ENCODE assay signal across 8 cellular contexts in genomic region chr12:104456417-104456949, GRCh38. TPM values are rescaled to one million over a fixed set of nuclear protein-coding genes. Genes with fewer than 3 reads are reported as not detected.
DNase-seq lines count a peak whose midpoint lies in the region; ATAC-seq and TF ChIP-seq lines count a peak whose summit lies in the region.

Gene CHST11 (plus strand): TSS chr12:104456948.

- H3K27ac ChIP-seq in hepatocyte (peak within 1 kb of the TSS; percentile 51), aorta (ENCODE audit: low read depth in 1 of 2, low read length in 2 of 2) (peak within 1 kb of the TSS; percentile 58 to 73)

- in situ Hi-C loops in astrocyte of the cerebellum (cut with HindIII; ENCODE audit: low sequenced_read_pairs): no loop called here

- intact Hi-C loops in aorta (cut with DNase I): loop anchor here (5.0 kb wide), 7 partner anchors 74 to 421 kb away; no protein-coding TSS in a partner anchor

- 1% methylated on average over 42 of the region's 47 CpGs for WGBS in hepatocyte (ENCODE audit: low lambda C conversion rate, missing lambda C conversion rate)
- 0% methylated on average over 42 to 47 of the region's 47 CpGs for WGBS in aorta, 2 donors

- H3K4me3 ChIP-seq in astrocyte of the cerebellum (ENCODE audit: low read depth, low read length) (peak within 1 kb of the TSS; percentile 77), hepatocyte (peak within 1 kb of the TSS; percentile 63), aorta (ENCODE audit: low read length in 2 of 2) (peak within 1 kb of the TSS; percentile 66 to 90)

- peak within 1 kb of the TSS; percentile 81 for H3K4me2 ChIP-seq in hepatocyte

- DNase-seq in NCI-H1694 treated with DMSO at 0.1 percent for 48 hours (lab: John Stamatoyannopoulos, UW) (peak; percentile 29), T-helper 9 cell (peak; percentile 57), astrocyte of the cerebellum (ENCODE audit: low read depth) (peak; percentile 49), hepatocyte (ENCODE audit: low spot score) (peak; percentile 91), putamen (ENCODE audit: low spot score) (peak; percentile 79), aorta (peak; percentile 95 to 96)

- H4K20me1 ChIP-seq in hepatocyte (ENCODE audit: insufficient read depth, poor library complexity, severe bottlenecking): peaks cover 5% of the 10 kb centered on the region

- peaks cover 3% of the 10 kb centered on the region for H3K27me3 ChIP-seq in hepatocyte
- H3K27me3 ChIP-seq in aorta (ENCODE audit: control insufficient read depth in 1 of 2, insufficient read depth in 2 of 2, low read length in 1 of 2): no peaks in the 10 kb centered on the region

- H3K4me1 ChIP-seq in hepatocyte (ENCODE audit: insufficient read depth) (no peaks in the 10 kb centered on the region), aorta (ENCODE audit: control insufficient read depth in 1 of 2, insufficient read depth in 2 of 2, low read length in 2 of 2) (no peaks in the 10 kb centered on the region)

- H3K79me2 ChIP-seq in hepatocyte: peaks cover 17% of the 10 kb centered on the region

- ATAC-seq in HG02798 (IDR thresholded peaks at IDR 0.05; ENCODE audit: poor library complexity, unreplicated experiment): peak; percentile 84
- peak; percentile 95 for ATAC-seq in aorta (ENCODE audit: low FRiP score)

- H3K9me2 ChIP-seq in hepatocyte (replicated peaks; ENCODE audit: insufficient read depth): no peaks in the 10 kb centered on the region

- H3K9me3 ChIP-seq in hepatocyte (ENCODE audit: low read depth): no peaks in the 10 kb centered on the region
- no peaks in the 10 kb centered on the region for H3K9me3 ChIP-seq in aorta (ENCODE audit: control insufficient read depth, low read length)

- peak within 1 kb of the TSS; percentile 84 for H2AFZ ChIP-seq in hepatocyte

- H3K36me3 ChIP-seq in hepatocyte (replicated peaks; ENCODE audit: insufficient read depth, low read depth) (no peaks in the 10 kb centered on the region), aorta (ENCODE audit: control insufficient read depth in 1 of 2, insufficient read depth in 2 of 2, low read length in 1 of 2) (no peaks in the 10 kb centered on the region)

- TF ChIP-seq CTCF in GM12874 (IDR thresholded peaks at IDR 0.05; ENCODE audit: insufficient read depth, low read depth, low read length) (0 out of 2 replicates have a peak, but pooled peaks have one; percentile 7), astrocyte of the cerebellum (IDR thresholded peaks at IDR 0.05; ENCODE audit: low read depth, low read length, missing control alignments) (peak; percentile 43), hepatocyte (IDR thresholded peaks at IDR 0.05; ENCODE audit: poor library complexity) (peak; percentile 39)

RNA-seq across cellular contexts. Expression of gene CHST11, which starts in this region (rescaled TPM):
- total RNA-seq in hepatocyte (4.6 and 5.2 TPM in 2 replicates), aorta (10 to 100 TPM; 27.2 to 31.0 TPM)
- polyA plus RNA-seq in hepatocyte (8.6 and 8.9 TPM in 2 replicates), aorta (1 to 10 TPM; 2.1 to 4.2 TPM)

Comparison
In these comparisons a context has a peak if more than half of its experiments do, and no peak if none do; other contexts are left out.
1. Peak in every context shown above with its lines: DNase-seq, ATAC-seq, H3K4me3 ChIP-seq and H3K27ac ChIP-seq.
2. DNase-seq: peak in every context shown above with its lines; median percentile 96 in aorta; 91 in hepatocyte; 79 in putamen; 57 in T-helper 9 cell; 49 in astrocyte of the cerebellum; 29 in NCI-H1694 treated with DMSO at 0.1 percent for 48 hours.